In genomic region chr13:113819731-113820715, GRCh38 we compare ENCODE assay signal across 11 cellular contexts. TPM values are rescaled to one million over a fixed set of nuclear protein-coding genes. Genes with fewer than 3 reads are reported as not detected.
DNase-seq lines count a peak whose midpoint lies in the region; ATAC-seq and TF ChIP-seq lines count a peak whose summit lies in the region.
"Had no signal": no experiment of that assay in that cellular context is flagged by ENCODE, and none has a peak within 500 bp of the region (broad histone marks: within the 10 kb centered on the region; RNA-seq: fewer than 3 reads in every experiment).

No MANE protein-coding gene starts in this region.

- H3K4me3 ChIP-seq in BLaER1: no peak overlapping the region
- H3K4me3 ChIP-seq in brain microvascular endothelial cell (ENCODE audit: low read depth, low read length): no peak overlapping the region
- H3K4me3 ChIP-seq in hepatocyte: no peak overlapping the region
- H3K4me3 ChIP-seq in spleen: no peak overlapping the region

- H3K27me3 Mint-ChIP-seq in glutamatergic neuron (ENCODE audit: unreplicated experiment): peaks cover 13% of the 10 kb centered on the region
- H3K27me3 Mint-ChIP-seq: activated T-helper 17 cell treated with anti-CD3 and anti-CD28 coated beads, Interleukin-2, amount 50 U/mL, for 72 hours had no signal

- H3K4me3 Mint-ChIP-seq in glutamatergic neuron (ENCODE audit: unreplicated experiment): no peak overlapping the region
- H3K4me3 Mint-ChIP-seq: activated T-helper 17 cell treated with anti-CD3 and anti-CD28 coated beads, Interleukin-2, amount 50 U/mL, for 72 hours had no signal

- H3K27me3 ChIP-seq in BLaER1 (no peaks in the 10 kb centered on the region), brain microvascular endothelial cell (replicated peaks) (no peaks in the 10 kb centered on the region), hepatocyte (no peaks in the 10 kb centered on the region), spleen (replicated peaks in 1 of 7) (no peaks in the 10 kb centered on the region)

- TF ChIP-seq POLR2A in spleen (IDR thresholded peaks at IDR 0.05): no peak

- peaks cover 14% of the 10 kb centered on the region for H3K9me3 Mint-ChIP-seq in glutamatergic neuron (ENCODE audit: unreplicated experiment)
- H3K9me3 Mint-ChIP-seq: activated T-helper 17 cell treated with anti-CD3 and anti-CD28 coated beads, Interleukin-2, amount 50 U/mL, for 72 hours had no signal

- no peak overlapping the region for H3K9ac ChIP-seq in BLaER1

- peaks cover 22% of the 10 kb centered on the region for H3K9me3 ChIP-seq in BLaER1
- no peaks in the 10 kb centered on the region for H3K9me3 ChIP-seq in hepatocyte (ENCODE audit: low read depth)
- no peaks in the 10 kb centered on the region for H3K9me3 ChIP-seq in spleen

- 94% methylated on average over 52 of the region's 52 CpGs for WGBS in hepatocyte (ENCODE audit: low lambda C conversion rate, missing lambda C conversion rate)
- WGBS in spleen, 5 donors: 88 to 93% (median 92%) methylated on average over 36 to 52 of the region's 52 CpGs

- no peak overlapping the region for H3K27ac ChIP-seq in BLaER1
- peak overlapping the region; percentile 90 for H3K27ac ChIP-seq in brain microvascular endothelial cell
- peak overlapping the region; percentile 92 for H3K27ac ChIP-seq in hepatocyte
- H3K27ac ChIP-seq in spleen: peak overlapping the region in 2 of 8 donors; percentile 33 to 41

- H3K27ac Mint-ChIP-seq in glutamatergic neuron (ENCODE audit: unreplicated experiment): no peak overlapping the region
- H3K27ac Mint-ChIP-seq: activated T-helper 17 cell treated with anti-CD3 and anti-CD28 coated beads, Interleukin-2, amount 50 U/mL, for 72 hours had no signal

- H3K4me2 ChIP-seq in BLaER1 (peak overlapping the region; percentile 9; the same call in 1 of the 2 replicates), hepatocyte (peak overlapping the region; percentile 61)

- H4K20me1 ChIP-seq in BLaER1: peaks cover 89% of the 10 kb centered on the region
- no peaks in the 10 kb centered on the region for H4K20me1 ChIP-seq in hepatocyte (ENCODE audit: insufficient read depth, poor library complexity, severe bottlenecking)

- H2AFZ ChIP-seq in hepatocyte: no peak overlapping the region

- DNase-seq in brain microvascular endothelial cell (no peak), hepatocyte (ENCODE audit: low spot score) (no peak), spleen (peak; percentile 77), NCI-H146 (lab: John Stamatoyannopoulos, UW) (no peak), glutamatergic neuron (no peak), NCI-H526 treated with DMSO at 0.1 percent for 48 hours (lab: John Stamatoyannopoulos, UW) (no peak)
- DNase-seq: activated CD4-positive, alpha-beta T cell treated with anti-CD3 and anti-CD28 coated beads for 4 hours; T-helper 1 cell had no signal

- H3K36me3 Mint-ChIP-seq in glutamatergic neuron (ENCODE audit: unreplicated experiment): peaks cover 22% of the 10 kb centered on the region

- H3K4me1 Mint-ChIP-seq in glutamatergic neuron (ENCODE audit: low read depth, unreplicated experiment): peaks cover 16% of the 10 kb centered on the region

- no peaks in the 10 kb centered on the region for H3K9me2 ChIP-seq in hepatocyte (replicated peaks; ENCODE audit: insufficient read depth)

- intact Hi-C loops in spleen (cut with DNase I; ENCODE audit: low total_unique reads): no loop called here

- in situ Hi-C loops in brain microvascular endothelial cell (cut with HindIII; ENCODE audit: low pct_ligation_motif_present, low sequenced_read_pairs): no loop called here

- ATAC-seq in HG02870 (IDR thresholded peaks at IDR 0.05; ENCODE audit: unreplicated experiment): no peak
- ATAC-seq: activated T-helper 17 cell treated with anti-CD3 and anti-CD28 coated beads, Interleukin-2, amount 50 U/mL, for 72 hours had no signal

- no peaks in the 10 kb centered on the region for H3K79me2 ChIP-seq in hepatocyte

- H3K36me3 ChIP-seq in BLaER1 (peaks cover 66% of the 10 kb centered on the region), brain microvascular endothelial cell (replicated peaks) (no peaks in the 10 kb centered on the region), hepatocyte (replicated peaks; ENCODE audit: insufficient read depth, low read depth) (no peaks in the 10 kb centered on the region), spleen (peaks cover 0 to 62% (median 2%) of the 10 kb centered on the region in 6 donors)

- TF ChIP-seq CTCF in brain microvascular endothelial cell (IDR thresholded peaks at IDR 0.05; ENCODE audit: low read depth, low read length, missing control alignments) (no peak), hepatocyte (IDR thresholded peaks at IDR 0.05; ENCODE audit: poor library complexity) (no peak), spleen (IDR thresholded peaks at IDR 0.05 in 8 of 11, conservative IDR thresholded peaks at IDR 0.05 in 3 of 11) (no peak), glutamatergic neuron (IDR thresholded peaks at IDR 0.05; ENCODE audit: partially characterized antibody, unreplicated experiment) (no peak)

- H3K4me1 ChIP-seq in BLaER1 (peaks cover 45% of the 10 kb centered on the region), hepatocyte (ENCODE audit: insufficient read depth) (peaks cover 16% of the 10 kb centered on the region), spleen (peaks cover 6 to 66% (median 32%) of the 10 kb centered on the region in 6 donors)

RNA-seq across cellular contexts. Expression of gene GAS6, which starts 43.9 kb away (rescaled TPM):
- total RNA-seq in hepatocyte (62.5 and 70.0 TPM in 2 replicates), spleen (10 to 100 TPM; 22.0 to 54.5 (median 39.3) TPM), glutamatergic neuron (ENCODE audit: unreplicated experiment) (47.6 TPM)
- polyA plus RNA-seq in hepatocyte (146 and 163 TPM in 2 replicates), spleen (10 to 100 TPM; 16.7 to 33.5 (median 18.4) TPM)
